ENCODE assay signal across 9 cellular contexts in genomic region chr11:9362393-9362863, GRCh38. TPM values are rescaled to one million over a fixed set of nuclear protein-coding genes. Genes with fewer than 3 reads are reported as not detected.
DNase-seq lines count a peak whose midpoint lies in the region; ATAC-seq, FAIRE-seq and TF ChIP-seq lines count a peak whose summit lies in the region.
"Had no signal": no experiment of that assay in that cellular context is flagged by ENCODE, and none has a peak within 500 bp of the region (broad histone marks: within the 10 kb centered on the region; RNA-seq: fewer than 3 reads in every experiment).

No MANE protein-coding gene starts in this region.

- H3K27ac Mint-ChIP-seq in CD4-positive, CD25-positive, alpha-beta regulatory T cell, result peak overlapping the region; percentile 44 to 86 (median 48)
- H3K27ac Mint-ChIP-seq in endodermal cell, result peak overlapping the region; percentile 99

- H3K9ac ChIP-seq in endodermal cell (ENCODE audit: extremely low read depth, low read length, poor library complexity, severe bottlenecking), result no peak overlapping the region

- peaks cover under 1% of the 10 kb centered on the region for H3K27me3 Mint-ChIP-seq in CD4-positive, CD25-positive, alpha-beta regulatory T cell
- H3K27me3 Mint-ChIP-seq in endodermal cell (ENCODE audit: insufficient read depth), result no peaks in the 10 kb centered on the region

- H3K27ac ChIP-seq in CD4-positive, CD25-positive, alpha-beta regulatory T cell (ENCODE audit: insufficient read depth, low read length, poor library complexity, severe bottlenecking), result peak overlapping the region; percentile 33
- H3K27ac ChIP-seq in endodermal cell (ENCODE audit: low read depth, low read length), result no peak overlapping the region

- TF ChIP-seq CTCF in endodermal cell (conservative IDR thresholded peaks at IDR 0.05), result no peak

- H3K27me3 ChIP-seq in CD4-positive, CD25-positive, alpha-beta regulatory T cell (ENCODE audit: control insufficient read depth, insufficient read depth, low read length), result no peaks in the 10 kb centered on the region
- no peaks in the 10 kb centered on the region for H3K27me3 ChIP-seq in endodermal cell (ENCODE audit: control insufficient read depth, insufficient read depth, low read length, poor library complexity, severe bottlenecking)
- no peaks in the 10 kb centered on the region for H3K27me3 ChIP-seq in neuron (ENCODE audit: insufficient read depth, low read length)
- H3K27me3 ChIP-seq: uterus had no signal

- no peak for FAIRE-seq in GM19239 (lab: Jason Lieb, UNC)

- peaks cover 12 to 23% (median 15%) of the 10 kb centered on the region in 4 donors for H3K4me1 Mint-ChIP-seq in CD4-positive, CD25-positive, alpha-beta regulatory T cell
- peaks cover 21% of the 10 kb centered on the region for H3K4me1 Mint-ChIP-seq in endodermal cell

- peaks cover 8% of the 10 kb centered on the region for H3K4me1 ChIP-seq in CD4-positive, CD25-positive, alpha-beta regulatory T cell (ENCODE audit: control insufficient read depth, insufficient read depth, low read length, poor library complexity, severe bottlenecking)
- peaks cover 5% of the 10 kb centered on the region for H3K4me1 ChIP-seq in endodermal cell (ENCODE audit: control insufficient read depth, insufficient read depth, low read length)
- H3K4me1 ChIP-seq in neuron (ENCODE audit: insufficient read depth, low read length), result peaks cover 4% of the 10 kb centered on the region
- H3K4me1 ChIP-seq: uterus had no signal

- H2AFZ ChIP-seq in neuron (ENCODE audit: low read depth, low read length), result peak overlapping the region; percentile 71

- no peaks in the 10 kb centered on the region for H3K9me3 Mint-ChIP-seq in CD4-positive, CD25-positive, alpha-beta regulatory T cell
- no peaks in the 10 kb centered on the region for H3K9me3 Mint-ChIP-seq in endodermal cell

- no peaks in the 10 kb centered on the region for H3K36me3 Mint-ChIP-seq in CD4-positive, CD25-positive, alpha-beta regulatory T cell
- no peaks in the 10 kb centered on the region for H3K36me3 Mint-ChIP-seq in endodermal cell (ENCODE audit: low read depth)

- 63 to 79% methylated on average over 2 of the region's 2 CpGs for WGBS in endodermal cell (ENCODE audit: insufficient coverage in 1 of 2, insufficient read length in 1 of 2), 2 experiments

- peak in 1 of 2 donors; percentile 10 for ATAC-seq in CD4-positive, CD25-positive, alpha-beta regulatory T cell (ENCODE audit: low read depth in 2 of 2)
- ATAC-seq in GM21619 (IDR thresholded peaks at IDR 0.05; ENCODE audit: unreplicated experiment), result no peak
- ATAC-seq in GM21786 (IDR thresholded peaks at IDR 0.05; ENCODE audit: unreplicated experiment), result no peak

- H3K4me3 Mint-ChIP-seq in CD4-positive, CD25-positive, alpha-beta regulatory T cell, result peak overlapping the region in 2 of 4 donors; percentile 90 to 95
- no peak overlapping the region for H3K4me3 Mint-ChIP-seq in endodermal cell

- H3K36me3 ChIP-seq in CD4-positive, CD25-positive, alpha-beta regulatory T cell (ENCODE audit: control insufficient read depth, insufficient read depth, low read length), result no peaks in the 10 kb centered on the region
- H3K36me3 ChIP-seq in endodermal cell (ENCODE audit: control insufficient read depth, insufficient read depth, low read length) (no peaks in the 10 kb centered on the region), neuron (ENCODE audit: insufficient read depth, low read length) (no peaks in the 10 kb centered on the region)
- H3K36me3 ChIP-seq: uterus had no signal

- H3K9me3 ChIP-seq in CD4-positive, CD25-positive, alpha-beta regulatory T cell (ENCODE audit: control insufficient read depth in 2 of 2, low read length in 2 of 2), result no peaks in the 10 kb centered on the region
- H3K9me3 ChIP-seq in endodermal cell (ENCODE audit: control insufficient read depth, low read length), result no peaks in the 10 kb centered on the region
- H3K9me3 ChIP-seq in neuron (ENCODE audit: low read length), result no peaks in the 10 kb centered on the region
- H3K9me3 ChIP-seq: uterus had no signal

- H3K4me3 ChIP-seq in CD4-positive, CD25-positive, alpha-beta regulatory T cell (ENCODE audit: low read depth, low read length), result no peak overlapping the region
- H3K4me3 ChIP-seq in endodermal cell (ENCODE audit: low read length) (no peak overlapping the region), neuron (ENCODE audit: low read length) (no peak overlapping the region)
- H3K4me3 ChIP-seq: uterus had no signal

- no peak for DNase-seq in CD4-positive, CD25-positive, alpha-beta regulatory T cell
- peak; percentile 8 for DNase-seq in NCI-H524 treated with DMSO at 0.1 percent for 48 hours (lab: John Stamatoyannopoulos, UW)
- peak; percentile 71 for DNase-seq in endodermal cell
- no peak for DNase-seq in NCI-H1105 (lab: John Stamatoyannopoulos, UW)
- DNase-seq in GM19239 (ENCODE audit: insufficient read length, low spot score), result no peak
- DNase-seq: uterus had no signal

RNA-seq across cellular contexts. Expression of gene IPO7, which starts 22.0 kb away (rescaled TPM):
- total RNA-seq in CD4-positive, CD25-positive, alpha-beta regulatory T cell, result 67.9 TPM
- polyA plus RNA-seq in CD4-positive, CD25-positive, alpha-beta regulatory T cell, result 1 to 10 TPM; 2.4 to 5.6 (median 4.1) TPM
- 100 to 1,000 TPM; 161 to 163 TPM for total RNA-seq in endodermal cell
- 164 TPM for polyA plus RNA-seq in endodermal cell (2013, experiment 1 of 2)
- polyA plus RNA-seq in endodermal cell (2013, experiment 2 of 2), result 150 TPM

RNA-seq across cellular contexts. Expression of gene TMEM41B, which starts 48.0 kb away (rescaled TPM):
- total RNA-seq in CD4-positive, CD25-positive, alpha-beta regulatory T cell, result 35.5 TPM
- polyA plus RNA-seq in CD4-positive, CD25-positive, alpha-beta regulatory T cell, result 10 to 100 TPM in 2 of 4 donors, 1 to 10 TPM in 2; 5.0 to 13.6 (median 10.0) TPM
- 10 to 100 TPM; 67.8 to 68.0 TPM for total RNA-seq in endodermal cell
- 47.2 TPM for polyA plus RNA-seq in endodermal cell (2013, experiment 1 of 2)
- 40.9 TPM for polyA plus RNA-seq in endodermal cell (2013, experiment 2 of 2)

Comparison
In these comparisons a context has a peak if more than half of its experiments do, and no peak if none do; other contexts are left out.
1. DNase-seq: peak in NCI-H524 treated with DMSO at 0.1 percent for 48 hours (single experiment) and endodermal cell (single experiment); none in CD4-positive, CD25-positive, alpha-beta regulatory T cell (0 of 3), NCI-H1105 (single experiment) and GM19239 (single experiment).